In genomic region chr1:73333847-73334503, GRCh38 we compare ENCODE assay signal across 9 cellular contexts.
"Had no signal": no experiment of that assay in that cellular context is flagged by ENCODE, and none has a peak within 500 bp of the region (broad histone marks: within the 10 kb centered on the region; RNA-seq: fewer than 3 reads in every experiment).

No MANE protein-coding gene starts in this region.

- H3K9me3 ChIP-seq: HAP-1 had no signal

- FAIRE-seq: K562 had no signal

- H3K4me1 ChIP-seq: HAP-1 had no signal

- H2AFZ ChIP-seq: GM23248 had no signal

- ATAC-seq: HCT116, K562 had no signal

- H3K4me3 ChIP-seq: GM23248, HAP-1, K562 had no signal

- H3K27ac ChIP-seq: GM23248 had no signal

- DNase-seq: GM23248, GOT3, H7, HFFc6, IMR-90, KG1 had no signal

- H3K36me3 ChIP-seq: HAP-1 had no signal
